14 cellular contexts compared by ENCODE assay signal in the genomic region with DNA sequence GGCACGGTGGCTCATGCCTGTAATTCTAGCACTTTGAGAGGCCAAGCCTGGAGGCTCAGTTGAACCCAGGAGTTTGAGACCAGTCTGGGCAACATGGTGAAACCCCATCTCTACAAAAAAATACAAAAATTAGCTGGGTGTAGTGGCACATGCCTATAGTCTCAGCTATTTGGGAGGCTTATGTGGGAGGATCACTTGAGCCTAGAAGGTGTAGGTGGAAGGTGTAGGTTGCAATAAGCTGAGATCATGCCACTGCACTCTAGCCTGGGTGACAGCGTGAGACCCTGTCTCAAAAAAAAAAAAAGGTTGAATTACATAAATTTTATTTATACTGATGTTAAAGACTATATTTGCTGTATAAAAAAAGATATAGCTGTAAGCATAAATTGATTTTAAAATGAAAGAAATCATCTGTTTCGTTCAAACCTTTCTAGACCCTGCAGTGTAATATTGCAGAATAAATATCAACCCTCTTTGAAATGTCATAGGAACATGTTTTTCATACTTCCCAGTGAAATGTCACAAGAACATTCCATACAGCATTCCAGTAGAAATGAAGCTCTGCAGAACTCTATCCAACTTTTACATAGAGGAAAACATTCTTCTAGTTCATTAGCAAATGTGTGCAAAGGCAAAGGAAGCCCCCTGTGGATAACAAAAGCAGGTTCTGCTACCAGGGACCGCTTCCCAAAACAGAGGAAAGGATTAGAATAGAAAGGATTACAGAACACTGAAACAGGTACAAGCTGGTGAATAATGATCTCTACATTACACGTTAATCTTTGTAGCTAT.
A peak's percentile ranks its signal among the peaks of the same experiment; 100 is the strongest.
DNase-seq lines count a peak whose midpoint lies in the region; ATAC-seq and TF ChIP-seq lines count a peak whose summit lies in the region.
"Had no signal": no experiment of that assay in that cellular context is flagged by ENCODE, and none has a peak within 500 bp of the region (broad histone marks: within the 10 kb centered on the region; RNA-seq: fewer than 3 reads in every experiment).

No MANE protein-coding gene starts in this region.

- H3K4me1 ChIP-seq in Karpas-422 (ENCODE audit: low read length), result peaks cover 81% of the 10 kb centered on the region
- H3K4me1 ChIP-seq in lower lobe of right lung, result no peaks in the 10 kb centered on the region
- H3K4me1 ChIP-seq in tibial nerve, result peaks cover 0 to 61% (median 22%) of the 10 kb centered on the region in 4 donors

- peak in 1 of 2 donors; percentile 15 for TF ChIP-seq EP300 in tibial nerve (IDR thresholded peaks at IDR 0.05)

- no peak for TF ChIP-seq POLR2A in tibial nerve (IDR thresholded peaks at IDR 0.05)

- H3K9me3 ChIP-seq in Karpas-422 (ENCODE audit: low read length) (no peaks in the 10 kb centered on the region), lower lobe of right lung (no peaks in the 10 kb centered on the region), tibial nerve (peaks cover 0 to 10% (median 0%) of the 10 kb centered on the region in 4 donors)

- peaks cover 46% of the 10 kb centered on the region for H3K79me2 ChIP-seq in Karpas-422 (ENCODE audit: low read length)

- 30 to 34% methylated on average over 5 of the region's 5 CpGs for WGBS in tibial nerve, 2 donors

- H2AFZ ChIP-seq in Karpas-422 (ENCODE audit: low read length), result no peak overlapping the region; the same call in 1 of the 2 replicates
- H2AFZ ChIP-seq: PC-9 had no signal

- TF ChIP-seq CTCF in lower lobe of right lung (IDR thresholded peaks at IDR 0.05), result no peak
- TF ChIP-seq CTCF in tibial nerve (IDR thresholded peaks at IDR 0.05), result no peak

- peak overlapping the region; percentile 47 for H3K9ac ChIP-seq in Karpas-422 (ENCODE audit: low read length)

- peak overlapping the region; percentile 76 for H3K4me2 ChIP-seq in Karpas-422 (ENCODE audit: low read depth, low read length, poor library complexity, severe bottlenecking)
- H3K4me2 ChIP-seq: PC-9 had no signal

- intact Hi-C loops in lower lobe of right lung (cut with DNase I), result no loop called here

- H3K27ac ChIP-seq in Karpas-422 (ENCODE audit: low read length) (peak overlapping the region; percentile 99), caudate nucleus (ENCODE audit: low read depth, low read length) (peak overlapping the region; percentile 55), lower lobe of right lung (peak overlapping the region; percentile 2), tibial nerve (peak overlapping the region; percentile 51 to 91 (median 75))
- H3K27ac ChIP-seq: PC-9 had no signal

- peak overlapping the region; percentile 41; the same call in 1 of the 2 replicates for H3K4me3 ChIP-seq in Karpas-422 (ENCODE audit: low read length)
- no peak overlapping the region for H3K4me3 ChIP-seq in lower lobe of right lung
- peak overlapping the region in 1 of 4 donors; percentile 2 for H3K4me3 ChIP-seq in tibial nerve
- H3K4me3 ChIP-seq: PC-9 had no signal

- no peaks in the 10 kb centered on the region for H3K27me3 ChIP-seq in Karpas-422 (ENCODE audit: low read length)
- H3K27me3 ChIP-seq in lower lobe of right lung (ENCODE audit: low read depth), result no peaks in the 10 kb centered on the region
- H3K27me3 ChIP-seq in tibial nerve, result no peaks in the 10 kb centered on the region

- ATAC-seq in lower lobe of right lung, result no peak
- ATAC-seq in GM21723 (IDR thresholded peaks at IDR 0.05; ENCODE audit: unreplicated experiment), result no peak
- no peak for ATAC-seq in GM19324 (IDR thresholded peaks at IDR 0.05; ENCODE audit: low FRiP score, unreplicated experiment)
- ATAC-seq: activated CD4-positive, CD25-positive, alpha-beta regulatory T cell treated with anti-CD3 and anti-CD28 coated beads, Interleukin-2, amount 50 U/mL, for 24 hours had no signal

- H3K9me2 ChIP-seq in Karpas-422 (replicated peaks; ENCODE audit: insufficient read depth, low read length), result no peaks in the 10 kb centered on the region

- DNase-seq in Karpas-422 (no peak), caudate nucleus (lab: John Stamatoyannopoulos, UW) (peak in 8 of 61 donors; percentile 3 to 55 (median 17)), lower lobe of right lung (no peak), tibial nerve (ENCODE audit: low spot score in 2 of 2) (no peak), NCI-H1048 (lab: John Stamatoyannopoulos, UW) (no peak)
- DNase-seq: activated T-cell treated with anti-CD3 and anti-CD28 coated beads for 4 hours, COR-L47, kidney glomerular epithelial cell, PC-9, small intestine, SW 1271 had no signal

- no peaks in the 10 kb centered on the region for H4K20me1 ChIP-seq in Karpas-422 (ENCODE audit: insufficient read depth, low read depth, low read length)

- H3K36me3 ChIP-seq in Karpas-422 (ENCODE audit: insufficient read depth, low read length), result peaks cover 5% of the 10 kb centered on the region; the same call in 1 of the 2 replicates
- no peaks in the 10 kb centered on the region for H3K36me3 ChIP-seq in lower lobe of right lung
- peaks cover 0 to 21% (median 0%) of the 10 kb centered on the region in 3 donors for H3K36me3 ChIP-seq in tibial nerve

Comparison
In these comparisons a context has a peak if more than half of its experiments do, and no peak if none do; other contexts are left out.
1. H3K27ac ChIP-seq: peak in every context shown above with its lines; median percentile 99 in Karpas-422; 75 in tibial nerve; 55 in caudate nucleus; 2 in lower lobe of right lung.